In genomic region chr10:803041-803741, GRCh38 we compare ENCODE assay signal across 19 cellular contexts.
DNase-seq lines count a peak whose midpoint lies in the region; ATAC-seq and TF ChIP-seq lines count a peak whose summit lies in the region.
"Had no signal": no experiment of that assay in that cellular context is flagged by ENCODE, and none has a peak within 500 bp of the region (broad histone marks: within the 10 kb centered on the region; RNA-seq: fewer than 3 reads in every experiment).

No MANE protein-coding gene starts in this region.

- no peak overlapping the region for H3K27ac Mint-ChIP-seq in activated T-helper 17 cell treated with anti-CD3 and anti-CD28 coated beads, Interleukin-2, amount 50 U/mL, for 72 hours
- H3K27ac Mint-ChIP-seq: activated CD4-positive, alpha-beta T cell treated with anti-CD3 and anti-CD28 coated beads, Interleukin-2, amount 10 ng/mL, durations not matched to agents 24 days and 14 days; T-helper 17 cell had no signal

- H3K36me3 ChIP-seq in right atrium auricular region (peaks cover 17% of the 10 kb centered on the region), OCI-LY1 (ENCODE audit: insufficient read depth, low read length) (peaks cover 23% of the 10 kb centered on the region), upper lobe of right lung (peaks cover 17% of the 10 kb centered on the region)

- H3K4me2 ChIP-seq in OCI-LY1 (ENCODE audit: low read length) = no peak overlapping the region

- peak; percentile 73 for DNase-seq in cardiac septum (ENCODE audit: low spot score)
- DNase-seq in right atrium auricular region (ENCODE audit: low spot score) = no peak
- DNase-seq in upper lobe of right lung = no peak
- DNase-seq: activated CD4-positive, alpha-beta T cell treated with anti-CD3 and anti-CD28 coated beads, Interleukin-2, amount 10 ng/mL, durations not matched to agents 24 days and 14 days; activated naive CD4-positive, alpha-beta T cell; activated T-cell treated with anti-CD3 and anti-CD28 coated beads for 4 hours; dermis blood vessel endothelial cell; GDM1; left cardiac atrium; naive thymus-derived CD8-positive, alpha-beta T cell; NCI-H187; NCI-H526; SIG-M5; stimulated activated CD4-positive, alpha-beta T cell treated with anti-CD3 and anti-CD28 coated beads, Interleukin-12 subunit alpha, Interleukin-12 subunit beta, amount 100 ng/mL, for 4 hours; T-helper 17 cell had no signal

- no peaks in the 10 kb centered on the region for H4K20me1 ChIP-seq in OCI-LY1 (ENCODE audit: insufficient read depth, low read length)

- H3K9me3 ChIP-seq in right atrium auricular region = no peaks in the 10 kb centered on the region
- peaks cover 6% of the 10 kb centered on the region for H3K9me3 ChIP-seq in OCI-LY1 (ENCODE audit: low read length)
- H3K9me3 ChIP-seq in upper lobe of right lung = no peaks in the 10 kb centered on the region

- no peak overlapping the region for H2AFZ ChIP-seq in OCI-LY1 (ENCODE audit: low read length)

- H3K4me1 ChIP-seq in right atrium auricular region (no peaks in the 10 kb centered on the region), OCI-LY1 (ENCODE audit: insufficient read depth, low read length, severe bottlenecking) (peaks cover 15% of the 10 kb centered on the region), upper lobe of right lung (peaks cover 12% of the 10 kb centered on the region)

- no peaks in the 10 kb centered on the region for H3K27me3 Mint-ChIP-seq in activated T-helper 17 cell treated with anti-CD3 and anti-CD28 coated beads, Interleukin-2, amount 50 U/mL, for 72 hours
- H3K27me3 Mint-ChIP-seq: activated CD4-positive, alpha-beta T cell treated with anti-CD3 and anti-CD28 coated beads, Interleukin-2, amount 10 ng/mL, durations not matched to agents 24 days and 14 days; naive thymus-derived CD8-positive, alpha-beta T cell; T-helper 17 cell had no signal

- H3K79me2 ChIP-seq in OCI-LY1 (ENCODE audit: insufficient read depth, low read length) = no peaks in the 10 kb centered on the region

- ATAC-seq in esophagus mucosa (peak; percentile 18), upper lobe of right lung (peak; percentile 8), HG03280 (IDR thresholded peaks at IDR 0.05; ENCODE audit: unreplicated experiment) (no peak)
- ATAC-seq in activated T-helper 17 cell treated with anti-CD3 and anti-CD28 coated beads, Interleukin-2, amount 50 U/mL, for 72 hours (replicated peaks) = no peak
- ATAC-seq: T-helper 17 cell had no signal

- peaks cover 20% of the 10 kb centered on the region for H3K9me3 Mint-ChIP-seq in activated T-helper 17 cell treated with anti-CD3 and anti-CD28 coated beads, Interleukin-2, amount 50 U/mL, for 72 hours

- H3K4me3 ChIP-seq in right atrium auricular region (no peak overlapping the region), OCI-LY1 (ENCODE audit: low read depth, low read length, poor library complexity, severe bottlenecking) (no peak overlapping the region), upper lobe of right lung (no peak overlapping the region)

- intact Hi-C loops in cardiac septum (cut with DNase I) (no loop called here), upper lobe of right lung (cut with DNase I) (loop anchor here (10.0 kb wide), 1 partner anchor 298 kb away; no protein-coding TSS in a partner anchor)

- H3K36me3 Mint-ChIP-seq in activated T-helper 17 cell treated with anti-CD3 and anti-CD28 coated beads, Interleukin-2, amount 50 U/mL, for 72 hours (ENCODE audit: low read depth) = peaks cover 18% of the 10 kb centered on the region

- TF ChIP-seq CTCF in right atrium auricular region (IDR thresholded peaks at IDR 0.05) (no peak), OCI-LY1 (IDR thresholded peaks at IDR 0.05; ENCODE audit: low read length) (no peak), upper lobe of right lung (IDR thresholded peaks at IDR 0.05) (no peak)

- no peaks in the 10 kb centered on the region for H3K9me2 ChIP-seq in OCI-LY1 (ENCODE audit: low read depth, low read length)

- H3F3A ChIP-seq in OCI-LY1 (ENCODE audit: insufficient read depth, low read length) = no peaks in the 10 kb centered on the region

- H3K9ac ChIP-seq in OCI-LY1 (ENCODE audit: low read length) = no peak overlapping the region

- H3K27me3 ChIP-seq in right atrium auricular region (no peaks in the 10 kb centered on the region), OCI-LY1 (ENCODE audit: insufficient read depth, low read length) (no peaks in the 10 kb centered on the region), upper lobe of right lung (no peaks in the 10 kb centered on the region)

- H3K4me1 Mint-ChIP-seq in activated T-helper 17 cell treated with anti-CD3 and anti-CD28 coated beads, Interleukin-2, amount 50 U/mL, for 72 hours = peaks cover 4% of the 10 kb centered on the region

- H3K4me3 Mint-ChIP-seq in activated T-helper 17 cell treated with anti-CD3 and anti-CD28 coated beads, Interleukin-2, amount 50 U/mL, for 72 hours = no peak overlapping the region
- H3K4me3 Mint-ChIP-seq: activated CD4-positive, alpha-beta T cell treated with anti-CD3 and anti-CD28 coated beads, Interleukin-2, amount 10 ng/mL, durations not matched to agents 24 days and 14 days; naive thymus-derived CD8-positive, alpha-beta T cell had no signal

- H3K27ac ChIP-seq in right atrium auricular region (no peak overlapping the region), OCI-LY1 (ENCODE audit: low read depth, low read length, poor library complexity, severe bottlenecking) (peak overlapping the region; percentile 45), upper lobe of right lung (no peak overlapping the region)

Comparison
In these comparisons a context has a peak if more than half of its experiments do, and no peak if none do; other contexts are left out.
1. ATAC-seq: peak in esophagus mucosa (single experiment) and upper lobe of right lung (single experiment); none in HG03280 (single experiment) and activated T-helper 17 cell treated with anti-CD3 and anti-CD28 coated beads, Interleukin-2, amount 50 U/mL, for 72 hours (single experiment).